ENCODE assay signal across 1 cellular context in the genomic region with DNA sequence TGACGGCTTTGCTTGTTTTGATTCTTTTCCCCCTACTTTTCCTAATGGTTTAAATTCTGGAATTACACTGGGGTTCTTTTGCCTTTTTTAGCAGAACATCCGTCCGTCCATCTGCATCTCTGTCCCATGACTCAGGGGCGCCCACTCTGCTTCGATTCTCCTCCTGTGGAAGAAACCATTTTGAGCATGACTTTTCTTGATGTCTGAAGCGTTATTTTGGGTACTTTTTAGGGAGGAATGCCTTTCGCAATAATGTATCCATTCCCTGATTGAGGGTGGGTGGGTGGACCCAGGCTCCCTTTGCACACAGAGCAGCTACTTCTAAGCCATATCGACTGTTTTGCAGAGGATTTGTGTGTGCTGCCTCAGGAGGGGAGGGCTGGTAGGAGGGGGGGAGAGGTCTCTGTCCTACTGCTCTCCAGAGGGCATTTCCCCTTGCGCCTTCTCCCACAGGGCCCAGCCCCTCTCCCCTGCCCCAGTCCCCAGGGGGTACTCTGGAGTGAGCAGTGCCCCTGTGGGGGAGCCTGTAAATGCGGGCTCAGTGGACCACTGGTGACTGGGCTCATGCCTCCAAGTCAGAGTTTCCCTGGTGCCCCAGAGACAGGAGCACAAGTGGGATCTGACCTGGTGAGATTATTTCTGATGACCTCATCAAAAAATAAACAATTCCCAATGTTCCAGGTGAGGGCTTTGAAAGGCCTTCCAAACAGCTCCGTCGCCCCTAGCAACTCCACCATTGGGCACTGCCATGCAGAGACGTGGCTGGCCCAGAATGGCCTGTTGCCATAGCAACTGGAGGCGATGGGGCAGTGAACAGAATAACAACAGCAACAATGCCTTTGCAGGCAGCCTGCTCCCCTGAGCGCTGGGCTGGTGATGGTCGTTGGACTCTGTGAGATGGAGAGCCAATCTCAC.
TF ChIP-seq lines count a peak whose summit lies in the region.

No MANE protein-coding gene starts in this region.

TF ChIP-seq in SK-N-SH treated with all-trans-retinoic acid at 6 μM for 48 hours, 23 proteins besides CTCF, POLR2A, EP300 and RAD21 (continued from another document):
- TF ChIP-seq, protein P1, sequence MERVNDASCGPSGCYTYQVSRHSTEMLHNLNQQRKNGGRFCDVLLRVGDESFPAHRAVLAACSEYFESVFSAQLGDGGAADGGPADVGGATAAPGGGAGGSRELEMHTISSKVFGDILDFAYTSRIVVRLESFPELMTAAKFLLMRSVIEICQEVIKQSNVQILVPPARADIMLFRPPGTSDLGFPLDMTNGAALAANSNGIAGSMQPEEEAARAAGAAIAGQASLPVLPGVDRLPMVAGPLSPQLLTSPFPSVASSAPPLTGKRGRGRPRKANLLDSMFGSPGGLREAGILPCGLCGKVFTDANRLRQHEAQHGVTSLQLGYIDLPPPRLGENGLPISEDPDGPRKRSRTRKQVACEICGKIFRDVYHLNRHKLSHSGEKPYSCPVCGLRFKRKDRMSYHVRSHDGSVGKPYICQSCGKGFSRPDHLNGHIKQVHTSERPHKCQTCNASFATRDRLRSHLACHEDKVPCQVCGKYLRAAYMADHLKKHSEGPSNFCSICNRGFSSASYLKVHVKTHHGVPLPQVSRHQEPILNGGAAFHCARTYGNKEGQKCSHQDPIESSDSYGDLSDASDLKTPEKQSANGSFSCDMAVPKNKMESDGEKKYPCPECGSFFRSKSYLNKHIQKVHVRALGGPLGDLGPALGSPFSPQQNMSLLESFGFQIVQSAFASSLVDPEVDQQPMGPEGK (CRISPR knock-in tag; IDR thresholded peaks at IDR 0.05; ENCODE audit: borderline replicate concordance) = no peak
- no peak for TF ChIP-seq GLIS3 (CRISPR knock-in tag; IDR thresholded peaks at IDR 0.05)
- TF ChIP-seq PPARA (CRISPR knock-in tag; IDR thresholded peaks at IDR 0.05; ENCODE audit: borderline replicate concordance) = no peak
- no peak for TF ChIP-seq ZC3H10 (CRISPR knock-in tag; IDR thresholded peaks at IDR 0.05)
- no peak for TF ChIP-seq ESRRG (CRISPR knock-in tag; IDR thresholded peaks at IDR 0.05)
- TF ChIP-seq, protein P2, sequence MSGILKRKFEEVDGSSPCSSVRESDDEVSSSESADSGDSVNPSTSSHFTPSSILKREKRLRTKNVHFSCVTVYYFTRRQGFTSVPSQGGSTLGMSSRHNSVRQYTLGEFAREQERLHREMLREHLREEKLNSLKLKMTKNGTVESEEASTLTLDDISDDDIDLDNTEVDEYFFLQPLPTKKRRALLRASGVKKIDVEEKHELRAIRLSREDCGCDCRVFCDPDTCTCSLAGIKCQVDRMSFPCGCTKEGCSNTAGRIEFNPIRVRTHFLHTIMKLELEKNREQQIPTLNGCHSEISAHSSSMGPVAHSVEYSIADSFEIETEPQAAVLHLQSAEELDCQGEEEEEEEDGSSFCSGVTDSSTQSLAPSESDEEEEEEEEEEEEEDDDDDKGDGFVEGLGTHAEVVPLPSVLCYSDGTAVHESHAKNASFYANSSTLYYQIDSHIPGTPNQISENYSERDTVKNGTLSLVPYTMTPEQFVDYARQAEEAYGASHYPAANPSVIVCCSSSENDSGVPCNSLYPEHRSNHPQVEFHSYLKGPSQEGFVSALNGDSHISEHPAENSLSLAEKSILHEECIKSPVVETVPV (CRISPR knock-in tag; IDR thresholded peaks at IDR 0.05) = no peak
- TF ChIP-seq CSDC2 (CRISPR knock-in tag; IDR thresholded peaks at IDR 0.05) = no peak
- TF ChIP-seq, protein P3, sequence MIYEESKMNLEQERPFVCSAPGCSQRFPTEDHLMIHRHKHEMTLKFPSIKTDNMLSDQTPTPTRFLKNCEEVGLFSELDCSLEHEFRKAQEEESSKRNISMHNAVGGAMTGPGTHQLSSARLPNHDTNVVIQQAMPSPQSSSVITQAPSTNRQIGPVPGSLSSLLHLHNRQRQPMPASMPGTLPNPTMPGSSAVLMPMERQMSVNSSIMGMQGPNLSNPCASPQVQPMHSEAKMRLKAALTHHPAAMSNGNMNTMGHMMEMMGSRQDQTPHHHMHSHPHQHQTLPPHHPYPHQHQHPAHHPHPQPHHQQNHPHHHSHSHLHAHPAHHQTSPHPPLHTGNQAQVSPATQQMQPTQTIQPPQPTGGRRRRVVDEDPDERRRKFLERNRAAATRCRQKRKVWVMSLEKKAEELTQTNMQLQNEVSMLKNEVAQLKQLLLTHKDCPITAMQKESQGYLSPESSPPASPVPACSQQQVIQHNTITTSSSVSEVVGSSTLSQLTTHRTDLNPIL (CRISPR knock-in tag; IDR thresholded peaks at IDR 0.05; ENCODE audit: low read depth) = no peak
